In genomic region chr18:9140381-9140780, GRCh38 we compare ENCODE assay signal across 9 cellular contexts. TPM values are rescaled to one million over a fixed set of nuclear protein-coding genes. Genes with fewer than 3 reads are reported as not detected.
DNase-seq lines count a peak whose midpoint lies in the region; TF ChIP-seq lines count a peak whose summit lies in the region.
"Had no signal": no experiment of that assay in that cellular context is flagged by ENCODE, and none has a peak within 500 bp of the region (broad histone marks: within the 10 kb centered on the region; RNA-seq: fewer than 3 reads in every experiment).

No MANE protein-coding gene starts in this region.

- POLR2A ChIA-PET in OCI-LY7 (lab: Charles Lee) = interaction anchor here (0.8 to 5.0 kb wide), 8 partner anchors 13 to 331 kb away, joined by 3 to 49 read pairs (median 4); partner anchors contain the start of gene NDUFV2

- H3K27ac Mint-ChIP-seq in Calu3 (ENCODE audit: unreplicated experiment) (peak overlapping the region; percentile 92), chondrocyte (ENCODE audit: unreplicated experiment) (peak overlapping the region; percentile 39)

- no TSS peak for BruUV-seq in Calu3 (replicated peaks; lab: Mats Ljungman, UMichigan)
- BruUV-seq in OCI-LY7 (replicated peaks; lab: Mats Ljungman, UMichigan) = no TSS peak

- intact Hi-C loops in Calu3 (cut with micrococcal nuclease; ENCODE audit: unreplicated experiment) (loop anchor here (10.0 kb wide), 1 partner anchor 146 kb away; no protein-coding TSS in a partner anchor), OCI-LY7 (cut with micrococcal nuclease; ENCODE audit: unreplicated experiment) (no loop called here)

- CTCF ChIA-PET in Calu3 (lab: Charles Lee) = no interaction called here
- CTCF ChIA-PET in OCI-LY7 (lab: Charles Lee; ENCODE audit: unreplicated experiment) = no interaction called here

- H3K36me3 ChIP-seq in OCI-LY7 (ENCODE audit: insufficient read depth, low read length) (peaks cover 23% of the 10 kb centered on the region), neural cell (ENCODE audit: insufficient read depth, low read length) (no peaks in the 10 kb centered on the region)

- 0 out of 2 replicates have a peak, but pooled peaks cover 5% of the 10 kb centered on the region for H3K9me3 ChIP-seq in OCI-LY7 (ENCODE audit: low read length)
- no peaks in the 10 kb centered on the region for H3K9me3 ChIP-seq in neural cell (ENCODE audit: low read length)

- peak overlapping the region; percentile 94 for H3K4me3 Mint-ChIP-seq in Calu3 (ENCODE audit: low read depth, unreplicated experiment)
- no peak overlapping the region for H3K4me3 Mint-ChIP-seq in chondrocyte (ENCODE audit: unreplicated experiment)

- DNase-seq in Calu3 (no peak), OCI-LY7 (ENCODE audit: low spot score) (no peak), chondrocyte (ENCODE audit: low spot score) (no peak), cerebellar cortex (ENCODE audit: low spot score) (no peak), NCI-H1417 (lab: John Stamatoyannopoulos, UW) (no peak), COR-L47 (lab: John Stamatoyannopoulos, UW) (no peak)
- DNase-seq in activated effector memory CD4-positive, alpha-beta T cell treated with anti-CD3 and anti-CD28 coated beads, Interleukin-2, amount 50 U/mL, for 16 hours = no peak
- DNase-seq: DMS79 treated with DMSO at 0.1 percent for 48 hours had no signal

- no peak for TF ChIP-seq CTCF in Calu3 (IDR thresholded peaks at IDR 0.05; ENCODE audit: unreplicated experiment)
- no peak for TF ChIP-seq CTCF in OCI-LY7 (conservative IDR thresholded peaks at IDR 0.05; ENCODE audit: low read length)
- TF ChIP-seq CTCF in chondrocyte (IDR thresholded peaks at IDR 0.05) = no peak
- no peak for TF ChIP-seq CTCF in neural cell (IDR thresholded peaks at IDR 0.05; ENCODE audit: poor library complexity, severe bottlenecking)

- no peaks in the 10 kb centered on the region for H3F3A ChIP-seq in neural cell (ENCODE audit: insufficient read depth, low read length, poor library complexity, severe bottlenecking)

- H3K9me2 ChIP-seq in OCI-LY7 (ENCODE audit: insufficient read depth, low read length) (no peaks in the 10 kb centered on the region), neural cell (ENCODE audit: insufficient read depth, low read length) (no peaks in the 10 kb centered on the region)

- H2AFZ ChIP-seq in OCI-LY7 (ENCODE audit: low read length) (no peak overlapping the region), neural cell (ENCODE audit: low read depth, low read length) (no peak overlapping the region)

- H3K4me1 ChIP-seq in OCI-LY7 (ENCODE audit: insufficient read depth, low read length, poor library complexity, severe bottlenecking) = peaks cover 55% of the 10 kb centered on the region

- peaks cover 32% of the 10 kb centered on the region for H3K4me1 Mint-ChIP-seq in Calu3 (ENCODE audit: low read depth, unreplicated experiment)
- peaks cover 50% of the 10 kb centered on the region for H3K4me1 Mint-ChIP-seq in chondrocyte (ENCODE audit: low read depth)

- no peaks in the 10 kb centered on the region for H3K9me3 Mint-ChIP-seq in Calu3 (ENCODE audit: low read depth, unreplicated experiment)
- no peaks in the 10 kb centered on the region for H3K9me3 Mint-ChIP-seq in chondrocyte (ENCODE audit: low read depth)

- no peaks in the 10 kb centered on the region for H3K27me3 ChIP-seq in neural cell (ENCODE audit: insufficient read depth, low read depth, low read length)

- H3K4me2 ChIP-seq in OCI-LY7 (ENCODE audit: low read length) (peak overlapping the region; percentile 97), neural cell (ENCODE audit: low read length) (peak overlapping the region; percentile 72)

- no peak for TF ChIP-seq RAD21 in neural cell (conservative IDR thresholded peaks at IDR 0.05)

- H3K27me3 Mint-ChIP-seq in Calu3 (ENCODE audit: unreplicated experiment) = no peaks in the 10 kb centered on the region
- H3K27me3 Mint-ChIP-seq in chondrocyte (ENCODE audit: low read depth) = no peaks in the 10 kb centered on the region

- H3K79me2 ChIP-seq in OCI-LY7 (ENCODE audit: insufficient read depth, low read depth, low read length) (peaks cover 83% of the 10 kb centered on the region), neural cell (replicated peaks; ENCODE audit: insufficient read depth, low read length) (peaks cover 73% of the 10 kb centered on the region)

- peaks cover 21% of the 10 kb centered on the region for H4K20me1 ChIP-seq in OCI-LY7 (ENCODE audit: insufficient read depth, low read length)
- H4K20me1 ChIP-seq in neural cell (ENCODE audit: insufficient read depth) = peaks cover 15% of the 10 kb centered on the region

- H3K36me3 Mint-ChIP-seq in Calu3 (ENCODE audit: insufficient read depth, unreplicated experiment) (peaks cover 34% of the 10 kb centered on the region), chondrocyte (ENCODE audit: low read depth) (no peaks in the 10 kb centered on the region)

- no peak overlapping the region for H3K9ac ChIP-seq in neural cell (ENCODE audit: low read length)

- H3K27ac ChIP-seq in OCI-LY7 (ENCODE audit: low read depth, low read length, poor library complexity, severe bottlenecking) = peak overlapping the region; percentile 75
- H3K27ac ChIP-seq in neural cell (ENCODE audit: low read length) = no peak overlapping the region

- TF ChIP-seq EP300 in neural cell (conservative IDR thresholded peaks at IDR 0.05; ENCODE audit: poor library complexity, severe bottlenecking) = no peak

- H3K4me3 ChIP-seq in OCI-LY7 (ENCODE audit: low read depth, low read length, poor library complexity, severe bottlenecking) = peak overlapping the region; percentile 84
- peak overlapping the region; percentile 69 for H3K4me3 ChIP-seq in neural cell (ENCODE audit: low read length)

TF ChIP-seq in neural cell, 6 proteins besides CTCF, POLR2A, EP300 and RAD21:
- TF ChIP-seq POLR2AphosphoS5 (IDR thresholded peaks at IDR 0.05) (no peak), TAF1 (IDR thresholded peaks at IDR 0.05; ENCODE audit: low read depth) (no peak), SMC3 (conservative IDR thresholded peaks at IDR 0.05; ENCODE audit: poor library complexity) (no peak), MXI1 (conservative IDR thresholded peaks at IDR 0.05; ENCODE audit: poor library complexity, severe bottlenecking) (no peak), EZH2 (IDR thresholded peaks at IDR 0.05; ENCODE audit: borderline replicate concordance, insufficient read depth, low read length, poor library complexity, severe bottlenecking) (no peak), REST (IDR thresholded peaks at IDR 0.05; ENCODE audit: borderline replicate concordance) (no peak)

RNA-seq across cellular contexts. Expression of gene ANKRD12, which starts 3.8 kb away (rescaled TPM):
- total RNA-seq in Calu3 (2022) (36.3 and 40.7 TPM in 2 replicates), OCI-LY7 (2022) (66.5 and 67.0 TPM in 2 replicates), chondrocyte (33.2 to 39.1 TPM (median 34.0 TPM) in 3 replicates)
- 65.9 and 74.5 TPM in 2 replicates for total RNA-seq in OCI-LY7 (2014; rRNA removed; shearing (Covaris generic))
- 25.1 and 32.3 TPM in 2 replicates for polyA plus RNA-seq in neural cell
- polyA minus RNA-seq in neural cell = 146 and 178 TPM in 2 replicates

RNA-seq across cellular contexts. Expression of gene NDUFV2, which starts 37.9 kb away (rescaled TPM):
- 199 TPM in 2 replicates for total RNA-seq in Calu3 (2022)
- total RNA-seq in OCI-LY7 (2014; rRNA removed; shearing (Covaris generic)) = 145 and 185 TPM in 2 replicates
- total RNA-seq in OCI-LY7 (2022) = 201 and 213 TPM in 2 replicates
- 76.1 to 90.5 TPM (median 80.5 TPM) in 3 replicates for total RNA-seq in chondrocyte
- 244 and 285 TPM in 2 replicates for polyA plus RNA-seq in neural cell
- 150 and 158 TPM in 2 replicates for polyA minus RNA-seq in neural cell
